15 cellular contexts compared by ENCODE assay signal in genomic region chr17:8522577-8522976, GRCh38.
DNase-seq lines count a peak whose midpoint lies in the region; ATAC-seq and TF ChIP-seq lines count a peak whose summit lies in the region.
"Had no signal": no experiment of that assay in that cellular context is flagged by ENCODE, and none has a peak within 500 bp of the region (broad histone marks: within the 10 kb centered on the region; RNA-seq: fewer than 3 reads in every experiment).

No MANE protein-coding gene starts in this region.

- H3K9ac ChIP-seq in Karpas-422 (ENCODE audit: low read length): no peak overlapping the region
- H3K9ac ChIP-seq: BLaER1 had no signal

- H3K4me1 ChIP-seq in Karpas-422 (ENCODE audit: low read length) (no peaks in the 10 kb centered on the region), aorta (ENCODE audit: control insufficient read depth in 1 of 2, insufficient read depth in 2 of 2, low read length in 2 of 2) (peaks cover 9% of the 10 kb centered on the region in 2 donors)
- H3K4me1 ChIP-seq: BLaER1 had no signal

- no peak overlapping the region for H2AFZ ChIP-seq in Karpas-422 (ENCODE audit: low read length)

- peak; percentile 16 for DNase-seq in Karpas-422
- peak; percentile 12 for DNase-seq in dermis blood vessel endothelial cell
- peak; percentile 27 for DNase-seq in fibroblast of the aortic adventitia (ENCODE audit: low read depth)
- no peak for DNase-seq in aorta
- DNase-seq: 8988T; CD4-positive, alpha-beta memory T cell; DMS153; DMS79; GF-D8; H9 had no signal

- no peak for TF ChIP-seq CTCF in fibroblast of the aortic adventitia (IDR thresholded peaks at IDR 0.05; ENCODE audit: insufficient read depth, low read length)

- no peak overlapping the region for H3K4me2 ChIP-seq in Karpas-422 (ENCODE audit: low read depth, low read length, poor library complexity, severe bottlenecking)
- H3K4me2 ChIP-seq: BLaER1 had no signal

- H3K27ac ChIP-seq in Karpas-422 (ENCODE audit: low read length): no peak overlapping the region
- H3K27ac ChIP-seq in aorta (ENCODE audit: low read depth in 1 of 2, low read length in 2 of 2): peak overlapping the region; percentile 16 to 76
- H3K27ac ChIP-seq: BLaER1, HL-60 had no signal

- no peak overlapping the region for H3K4me3 ChIP-seq in Karpas-422 (ENCODE audit: low read length)
- H3K4me3 ChIP-seq in fibroblast of the aortic adventitia (ENCODE audit: low read depth, low read length): no peak overlapping the region
- no peak overlapping the region for H3K4me3 ChIP-seq in aorta (ENCODE audit: low read length in 2 of 2)
- H3K4me3 ChIP-seq: BLaER1 had no signal

- no peaks in the 10 kb centered on the region for H3K36me3 ChIP-seq in Karpas-422 (ENCODE audit: insufficient read depth, low read length)
- peaks cover 0 to 29% of the 10 kb centered on the region in 2 donors for H3K36me3 ChIP-seq in aorta (ENCODE audit: control insufficient read depth in 1 of 2, insufficient read depth in 2 of 2, low read length in 1 of 2)

- ATAC-seq in aorta (ENCODE audit: low FRiP score) (no peak), HG03045 (IDR thresholded peaks at IDR 0.05; ENCODE audit: unreplicated experiment) (no peak), HG03457 (IDR thresholded peaks at IDR 0.05; ENCODE audit: unreplicated experiment) (no peak), HG03039 (IDR thresholded peaks at IDR 0.05; ENCODE audit: unreplicated experiment) (no peak)

- H3K9me2 ChIP-seq in Karpas-422 (replicated peaks; ENCODE audit: insufficient read depth, low read length): no peaks in the 10 kb centered on the region

- no peaks in the 10 kb centered on the region for H3K9me3 ChIP-seq in Karpas-422 (ENCODE audit: low read length)
- no peaks in the 10 kb centered on the region for H3K9me3 ChIP-seq in aorta (ENCODE audit: control insufficient read depth, low read length)
- H3K9me3 ChIP-seq: BLaER1 had no signal

- intact Hi-C loops in aorta (cut with DNase I): no loop called here

- H4K20me1 ChIP-seq in Karpas-422 (ENCODE audit: insufficient read depth, low read depth, low read length): no peaks in the 10 kb centered on the region

- no peaks in the 10 kb centered on the region for H3K79me2 ChIP-seq in Karpas-422 (ENCODE audit: low read length)

- 28 to 32% methylated on average over 5 of the region's 5 CpGs for WGBS in aorta, 2 donors

- peaks cover 1% of the 10 kb centered on the region; the same call in 1 of the 2 replicates for H3K27me3 ChIP-seq in Karpas-422 (ENCODE audit: low read length)
- no peaks in the 10 kb centered on the region for H3K27me3 ChIP-seq in aorta (ENCODE audit: control insufficient read depth in 1 of 2, insufficient read depth in 2 of 2, low read length in 1 of 2)
- H3K27me3 ChIP-seq: BLaER1 had no signal

Comparison
In these comparisons a context has a peak if more than half of its experiments do, and no peak if none do; other contexts are left out.
1. DNase-seq: peak in Karpas-422 (single experiment), dermis blood vessel endothelial cell (single experiment) and fibroblast of the aortic adventitia (single experiment); none in aorta (0 of 2).